ENCODE assay signal across 8 cellular contexts in genomic region chr16:635573-636205, GRCh38. TPM values are rescaled to one million over a fixed set of nuclear protein-coding genes. Genes with fewer than 3 reads are reported as not detected.
DNase-seq lines count a peak whose midpoint lies in the region; ATAC-seq and TF ChIP-seq lines count a peak whose summit lies in the region.

No MANE protein-coding gene starts in this region.

- peak overlapping the region; percentile 100 for H3K27ac Mint-ChIP-seq in effector memory CD8-positive, alpha-beta T cell

- H2BK15ac ChIP-seq in neuronal stem cell (ENCODE audit: low read length) = peak overlapping the region; percentile 92

- peaks cover 16% of the 10 kb centered on the region for H3K79me2 ChIP-seq in OCI-LY3 (ENCODE audit: low read length)

- H4K20me1 ChIP-seq in OCI-LY3 (ENCODE audit: insufficient read depth, low read length) = peaks cover 10% of the 10 kb centered on the region; the same call in 1 of the 2 replicates

- no peak overlapping the region for H4K91ac ChIP-seq in neuronal stem cell (ENCODE audit: low read depth, low read length, poor library complexity)

- no peaks in the 10 kb centered on the region for H3K36me3 Mint-ChIP-seq in activated T-cell treated with anti-CD3 and anti-CD28 coated beads, Interleukin-2, amount 50 U/mL, for 4 hours (ENCODE audit: insufficient read depth)
- peaks cover 24% of the 10 kb centered on the region for H3K36me3 Mint-ChIP-seq in effector memory CD8-positive, alpha-beta T cell (ENCODE audit: insufficient read depth)

- H2AK5ac ChIP-seq in neuronal stem cell (ENCODE audit: low read depth, low read length) = peak overlapping the region; percentile 92

- H3K27me3 ChIP-seq in OCI-LY3 (ENCODE audit: low read depth, low read length) (no peaks in the 10 kb centered on the region), neuronal stem cell (ENCODE audit: control insufficient read depth in 3 of 3, insufficient read depth in 3 of 3, low read depth in 1 of 3, low read length in 3 of 3) (peaks cover 0 to 1% (median 0%) of the 10 kb centered on the region in 3 experiments)

- H3K4me2 ChIP-seq in OCI-LY3 (ENCODE audit: low read length) (peak overlapping the region; percentile 91), neuronal stem cell (ENCODE audit: insufficient read depth, low read length, poor library complexity, severe bottlenecking) (peak overlapping the region; percentile 88)

- H3K27me3 Mint-ChIP-seq in activated T-cell treated with anti-CD3 and anti-CD28 coated beads, Interleukin-2, amount 50 U/mL, for 4 hours (ENCODE audit: low read depth) = peaks cover 3% of the 10 kb centered on the region
- peaks cover 0 to 6% of the 10 kb centered on the region in 2 donors for H3K27me3 Mint-ChIP-seq in effector memory CD8-positive, alpha-beta T cell

- ATAC-seq in activated T-cell treated with anti-CD3 and anti-CD28 coated beads, Interleukin-2, amount 50 U/mL, for 4 hours = peak; percentile 2 to 3
- ATAC-seq in effector memory CD8-positive, alpha-beta T cell (replicated peaks) = peak; percentile 0
- no peak for ATAC-seq in HG03108 (IDR thresholded peaks at IDR 0.05; ENCODE audit: unreplicated experiment)

- peak overlapping the region; percentile 89 for H3K27ac ChIP-seq in OCI-LY3 (ENCODE audit: low read length)
- peak overlapping the region; percentile 49 for H3K27ac ChIP-seq in neuronal stem cell (replicated peaks; ENCODE audit: low read length)

- no peak overlapping the region for H3K4ac ChIP-seq in neuronal stem cell (ENCODE audit: low read length)

- peaks cover 12% of the 10 kb centered on the region for H3K36me3 ChIP-seq in OCI-LY3 (replicated peaks; ENCODE audit: low read depth, low read length)
- peaks cover 12 to 25% of the 10 kb centered on the region in 2 donors for H3K36me3 ChIP-seq in neuronal stem cell (replicated peaks in 1 of 2; ENCODE audit: control insufficient read depth in 2 of 2, insufficient read depth in 2 of 2, low read length in 2 of 2)

- no peak for DNase-seq in activated T-cell treated with anti-CD3 and anti-CD28 coated beads, Interleukin-2, amount 50 U/mL, for 4 hours
- DNase-seq in activated T-cell treated with anti-CD3 and anti-CD28 coated beads for 4 hours (no peak), neuronal stem cell (ENCODE audit: low spot score) (no peak), NCI-H2227 (lab: John Stamatoyannopoulos, UW; ENCODE audit: unreplicated experiment) (no peak)
- peak in 1 of 3 experiments; percentile 15 for DNase-seq in effector memory CD8-positive, alpha-beta T cell
- DNase-seq in NK-92 treated with Interleukin-12 subunit alpha and Interleukin-12 subunit beta, amount 100 ng/mL, for 24 hours (lab: John Stamatoyannopoulos, UW) = no peak

- no peaks in the 10 kb centered on the region for H3K9me3 ChIP-seq in OCI-LY3 (ENCODE audit: insufficient read depth, low read length)
- no peaks in the 10 kb centered on the region for H3K9me3 ChIP-seq in neuronal stem cell (replicated peaks in 1 of 2; ENCODE audit: control insufficient read depth in 2 of 2, insufficient read depth in 1 of 2, low read depth in 1 of 2, low read length in 2 of 2)

- peak overlapping the region; percentile 89 for H3K14ac ChIP-seq in neuronal stem cell (ENCODE audit: low read length)

- H4K8ac ChIP-seq in neuronal stem cell (ENCODE audit: low read depth, low read length) = peak overlapping the region; percentile 96

- H3K9ac ChIP-seq in OCI-LY3 (ENCODE audit: low read length) (peak overlapping the region; percentile 92), neuronal stem cell (ENCODE audit: low read depth, low read length, poor library complexity) (peak overlapping the region; percentile 97)

- no CpG with 5 or more reads among the region's 55 CpGs for WGBS in neuronal stem cell (ENCODE audit: extremely low coverage in 2 of 2, insufficient read length in 2 of 2, insufficient replicate concordance in 1 of 2), 2 donors

- peak overlapping the region; percentile 96 for H3K18ac ChIP-seq in neuronal stem cell (ENCODE audit: low read length)

- H3K9me3 Mint-ChIP-seq in activated T-cell treated with anti-CD3 and anti-CD28 coated beads, Interleukin-2, amount 50 U/mL, for 4 hours = no peaks in the 10 kb centered on the region
- peaks cover 0 to 2% of the 10 kb centered on the region in 2 donors for H3K9me3 Mint-ChIP-seq in effector memory CD8-positive, alpha-beta T cell

- H3K4me3 ChIP-seq in OCI-LY3 (ENCODE audit: low read length) (peak overlapping the region; percentile 92), neuronal stem cell (ENCODE audit: low read length in 2 of 2) (peak overlapping the region; percentile 99 to 100)

- peak overlapping the region; percentile 87 for H2BK120ac ChIP-seq in neuronal stem cell (ENCODE audit: low read depth, low read length)

- H3K4me3 Mint-ChIP-seq in activated T-cell treated with anti-CD3 and anti-CD28 coated beads, Interleukin-2, amount 50 U/mL, for 4 hours = peak overlapping the region; percentile 88
- H3K4me3 Mint-ChIP-seq in effector memory CD8-positive, alpha-beta T cell = peak overlapping the region; percentile 98 to 99

- peaks cover 20% of the 10 kb centered on the region for H3K4me1 ChIP-seq in OCI-LY3 (ENCODE audit: low read length)
- peaks cover 20 to 34% of the 10 kb centered on the region in 2 donors for H3K4me1 ChIP-seq in neuronal stem cell (ENCODE audit: control insufficient read depth in 2 of 2, insufficient read depth in 1 of 2, low read depth in 1 of 2, low read length in 2 of 2)

- H2AFZ ChIP-seq in OCI-LY3 (ENCODE audit: low read depth, low read length) (0 out of 2 replicates have a peak overlapping the region, but pooled peaks have one; percentile 42), neuronal stem cell (ENCODE audit: low read length) (peak overlapping the region; percentile 72)

- peak overlapping the region; percentile 99 for H3K23ac ChIP-seq in neuronal stem cell (ENCODE audit: low read depth, low read length, poor library complexity)

- no peak for TF ChIP-seq CTCF in OCI-LY3 (IDR thresholded peaks at IDR 0.05; ENCODE audit: low read depth, low read length)

- H3K4me1 Mint-ChIP-seq in activated T-cell treated with anti-CD3 and anti-CD28 coated beads, Interleukin-2, amount 50 U/mL, for 4 hours (ENCODE audit: low read depth) = peaks cover 4% of the 10 kb centered on the region
- peaks cover 7 to 9% of the 10 kb centered on the region in 2 donors for H3K4me1 Mint-ChIP-seq in effector memory CD8-positive, alpha-beta T cell (ENCODE audit: low read depth in 2 of 2)

- H2BK12ac ChIP-seq in neuronal stem cell (ENCODE audit: low read length) = peak overlapping the region; percentile 63

- H2BK5ac ChIP-seq in neuronal stem cell (ENCODE audit: low read length) = peak overlapping the region; percentile 95

- H3K79me1 ChIP-seq in neuronal stem cell (ENCODE audit: low read depth, low read length) = peaks cover 19% of the 10 kb centered on the region

RNA-seq across cellular contexts. Expression of gene METTL26, which starts 0.4 kb away (rescaled TPM):
- total RNA-seq in activated T-cell treated with anti-CD3 and anti-CD28 coated beads, Interleukin-2, amount 50 U/mL, for 4 hours = 100 to 1,000 TPM; 132 to 174 (median 159) TPM
- polyA plus RNA-seq in neuronal stem cell (2013, experiment 1 of 2) = 56.9 TPM
- 56.4 TPM for polyA plus RNA-seq in neuronal stem cell (2013, experiment 2 of 2)

RNA-seq across cellular contexts. Expression of gene WFIKKN1, which starts 4.9 kb away (rescaled TPM):
- under 1 TPM; 0.40 to 0.71 (median 0.49) TPM for total RNA-seq in activated T-cell treated with anti-CD3 and anti-CD28 coated beads, Interleukin-2, amount 50 U/mL, for 4 hours
- polyA plus RNA-seq in neuronal stem cell (2013, experiment 1 of 2) = 13.8 TPM
- polyA plus RNA-seq in neuronal stem cell (2013, experiment 2 of 2) = 12.6 TPM

RNA-seq across cellular contexts. Expression of gene MCRIP2, which starts 5.9 kb away (rescaled TPM):
- total RNA-seq in activated T-cell treated with anti-CD3 and anti-CD28 coated beads, Interleukin-2, amount 50 U/mL, for 4 hours = 100 to 1,000 TPM in 1 of 3 donors, 10 to 100 TPM in 2; 83.1 to 104 (median 88.2) TPM
- polyA plus RNA-seq in neuronal stem cell (2013, experiment 1 of 2) = 10.3 TPM
- polyA plus RNA-seq in neuronal stem cell (2013, experiment 2 of 2) = 10.5 TPM

RNA-seq across cellular contexts. Expression of gene WDR90, which starts 13.5 kb away (rescaled TPM):
- 100 to 1,000 TPM in 1 of 3 donors, 10 to 100 TPM in 2; 81.0 to 104 (median 87.8) TPM for total RNA-seq in activated T-cell treated with anti-CD3 and anti-CD28 coated beads, Interleukin-2, amount 50 U/mL, for 4 hours
- polyA plus RNA-seq in neuronal stem cell (2013, experiment 1 of 2) = 16.6 TPM
- polyA plus RNA-seq in neuronal stem cell (2013, experiment 2 of 2) = 15.8 TPM

RNA-seq across cellular contexts. Expression of gene RHOT2, which starts 32.2 kb away (rescaled TPM):
- 100 to 1,000 TPM; 212 to 215 (median 212) TPM for total RNA-seq in activated T-cell treated with anti-CD3 and anti-CD28 coated beads, Interleukin-2, amount 50 U/mL, for 4 hours
- 68.0 TPM for polyA plus RNA-seq in neuronal stem cell (2013, experiment 1 of 2)
- polyA plus RNA-seq in neuronal stem cell (2013, experiment 2 of 2) = 63.4 TPM
